Comparison of ENCODE assay signal across 11 cellular contexts in genomic region chr7:5630670-5631069, GRCh38. TPM values are rescaled to one million over a fixed set of nuclear protein-coding genes. Genes with fewer than 3 reads are reported as not detected.
DNase-seq lines count a peak whose midpoint lies in the region; ATAC-seq, FAIRE-seq and TF ChIP-seq lines count a peak whose summit lies in the region.
"Had no signal": no experiment of that assay in that cellular context is flagged by ENCODE, and none has a peak within 500 bp of the region (broad histone marks: within the 10 kb centered on the region; RNA-seq: fewer than 3 reads in every experiment).

No MANE protein-coding gene starts in this region.

- H3K79me2 ChIP-seq in smooth muscle cell (ENCODE audit: low read depth) = no peaks in the 10 kb centered on the region

- H3K9ac ChIP-seq in BLaER1 (no peak overlapping the region; the same call in 1 of the 2 replicates), smooth muscle cell (ENCODE audit: low read depth) (no peak overlapping the region)

- H3K4me1 ChIP-seq in BLaER1 (peaks cover 100% of the 10 kb centered on the region), smooth muscle cell (ENCODE audit: low read depth) (peaks cover 25% of the 10 kb centered on the region)

- H3K27ac ChIP-seq in BLaER1 (0 out of 2 replicates have a peak overlapping the region, but pooled peaks have one; percentile 45), smooth muscle cell (ENCODE audit: low read depth) (peak overlapping the region; percentile 78)
- H3K27ac ChIP-seq: ovary had no signal

- H3K9me3 ChIP-seq in BLaER1 (no peaks in the 10 kb centered on the region), smooth muscle cell (replicated peaks; ENCODE audit: low read depth) (no peaks in the 10 kb centered on the region)
- H3K9me3 ChIP-seq: heart right ventricle, ovary had no signal

- intact Hi-C loops in head of caudate nucleus (cut with DNase I) = loop anchor here (5.0 kb wide), 1 partner anchor 33 kb away; no protein-coding TSS in a partner anchor

- 70% methylated on average over 7 of the region's 7 CpGs for WGBS in smooth muscle cell (ENCODE audit: low lambda C conversion rate)

- H3K27me3 ChIP-seq in BLaER1 (no peaks in the 10 kb centered on the region), bronchial epithelial cell (ENCODE audit: control insufficient read depth, insufficient read depth, low read length) (no peaks in the 10 kb centered on the region), smooth muscle cell (ENCODE audit: low read depth) (no peaks in the 10 kb centered on the region)
- H3K27me3 ChIP-seq: heart right ventricle, ovary had no signal

- H2AFZ ChIP-seq in smooth muscle cell (ENCODE audit: low read depth) = no peak overlapping the region

- peaks cover 18% of the 10 kb centered on the region for H3F3A ChIP-seq in smooth muscle cell (ENCODE audit: low read depth)

- DNase-seq in activated CD4-positive, alpha-beta T cell treated with anti-CD3 and anti-CD28 coated beads for 24 hours (ENCODE audit: low read depth in 2 of 2) = peak; percentile 10 to 32
- DNase-seq in bronchial epithelial cell (ENCODE audit: low read depth) (peak; percentile 63), smooth muscle cell (lab: John Stamatoyannopoulos, UW; ENCODE audit: unreplicated experiment) (no peak), head of caudate nucleus (no peak), NAMALWA (ENCODE audit: low spot score) (no peak), LoVo (ENCODE audit: low spot score) (no peak)
- DNase-seq: heart right ventricle, NCI-H82 had no signal

- FAIRE-seq in bronchial epithelial cell (lab: Jason Lieb, UNC) = peak; percentile 79

- H3K4me2 ChIP-seq in BLaER1 = peak overlapping the region; percentile 98
- H3K4me2 ChIP-seq in smooth muscle cell = peak overlapping the region; percentile 62

- H3K36me3 ChIP-seq in BLaER1 (peaks cover 31% of the 10 kb centered on the region), bronchial epithelial cell (ENCODE audit: control insufficient read depth, insufficient read depth, low read length) (peaks cover 3% of the 10 kb centered on the region), smooth muscle cell (ENCODE audit: low read depth) (no peaks in the 10 kb centered on the region)
- H3K36me3 ChIP-seq: ovary had no signal

- H3K4me3 ChIP-seq in BLaER1 (no peak overlapping the region), bronchial epithelial cell (ENCODE audit: low read depth, low read length) (no peak overlapping the region), smooth muscle cell (no peak overlapping the region)
- H3K4me3 ChIP-seq: heart right ventricle, ovary had no signal

- TF ChIP-seq CTCF in bronchial epithelial cell (IDR thresholded peaks at IDR 0.05; ENCODE audit: insufficient read depth, low read length, severe bottlenecking) (no peak), smooth muscle cell (IDR thresholded peaks at IDR 0.05; ENCODE audit: borderline replicate concordance, insufficient read depth, poor library complexity, severe bottlenecking) (no peak)

- no peak for ATAC-seq in GM18858 (IDR thresholded peaks at IDR 0.05; ENCODE audit: unreplicated experiment)

- H4K20me1 ChIP-seq in BLaER1 = peaks cover 14% of the 10 kb centered on the region; the same call in 1 of the 2 replicates
- peaks cover 21% of the 10 kb centered on the region for H4K20me1 ChIP-seq in smooth muscle cell (ENCODE audit: low read depth)

RNA-seq across cellular contexts. Expression of gene FSCN1, which starts 38.1 kb away (rescaled TPM):
- 182 and 253 TPM in 2 replicates for total RNA-seq in bronchial epithelial cell
- total RNA-seq in smooth muscle cell = 307 and 324 TPM in 2 replicates
- polyA plus RNA-seq in smooth muscle cell = 312 and 336 TPM in 2 replicates

Comparison
In these comparisons a context has a peak if more than half of its experiments do, and no peak if none do; other contexts are left out.
1. DNase-seq: peak in activated CD4-positive, alpha-beta T cell treated with anti-CD3 and anti-CD28 coated beads for 24 hours (2 of 2) and bronchial epithelial cell (single experiment); none in smooth muscle cell (single experiment), head of caudate nucleus (0 of 42), NAMALWA (single experiment) and LoVo (single experiment).